ENCODE assay signal across 19 cellular contexts in genomic region chr3:78517932-78518331, GRCh38.
DNase-seq lines count a peak whose midpoint lies in the region; ATAC-seq, FAIRE-seq and TF ChIP-seq lines count a peak whose summit lies in the region.
"Had no signal": no experiment of that assay in that cellular context is flagged by ENCODE, and none has a peak within 500 bp of the region (broad histone marks: within the 10 kb centered on the region; RNA-seq: fewer than 3 reads in every experiment).

No MANE protein-coding gene starts in this region.

- H3K4me2 ChIP-seq in smooth muscle cell = no peak overlapping the region
- H3K4me2 ChIP-seq: GM23338 had no signal

- H3K27me3 Mint-ChIP-seq in nephron progenitor cell (ENCODE audit: low read depth, poor library complexity) (no peaks in the 10 kb centered on the region), WTC11 (ENCODE audit: low read depth) (no peaks in the 10 kb centered on the region), endothelial cell (ENCODE audit: unreplicated experiment) (no peaks in the 10 kb centered on the region)
- H3K27me3 Mint-ChIP-seq: B cell; CD4-positive, alpha-beta T cell had no signal

- no peaks in the 10 kb centered on the region for H4K20me1 ChIP-seq in smooth muscle cell (ENCODE audit: low read depth)

- no peak overlapping the region for H3K9ac ChIP-seq in smooth muscle cell (ENCODE audit: low read depth)
- H3K9ac ChIP-seq in kidney (ENCODE audit: low read length in 2 of 2) = no peak overlapping the region

- peak overlapping the region; percentile 34 for H2AFZ ChIP-seq in smooth muscle cell (ENCODE audit: low read depth)
- H2AFZ ChIP-seq: GM23338 had no signal

- peaks cover 31% of the 10 kb centered on the region for H3K4me1 Mint-ChIP-seq in nephron progenitor cell
- peaks cover 13% of the 10 kb centered on the region for H3K4me1 Mint-ChIP-seq in WTC11
- H3K4me1 Mint-ChIP-seq in endothelial cell (ENCODE audit: unreplicated experiment) = no peaks in the 10 kb centered on the region
- H3K4me1 Mint-ChIP-seq: B cell had no signal

- H3K4me3 ChIP-seq in fibroblast of villous mesenchyme (ENCODE audit: low read depth, low read length) (no peak overlapping the region), smooth muscle cell (no peak overlapping the region), kidney (ENCODE audit: low read length in 2 of 2) (no peak overlapping the region)
- H3K4me3 ChIP-seq: GM23338 had no signal

- POLR2A ChIA-PET in WTC11 (lab: Charles Lee) = no interaction called here

- H3K36me3 ChIP-seq in smooth muscle cell (ENCODE audit: low read depth) = no peaks in the 10 kb centered on the region
- no peaks in the 10 kb centered on the region for H3K36me3 ChIP-seq in kidney (ENCODE audit: control insufficient read depth in 1 of 2, insufficient read depth in 2 of 2, low read length in 2 of 2)

- peak; percentile 1 for DNase-seq in NCI-H2227 (lab: John Stamatoyannopoulos, UW; ENCODE audit: unreplicated experiment)
- no peak for DNase-seq in NCI-H2227 treated with DMSO at 0.1 percent for 48 hours (lab: John Stamatoyannopoulos, UW)
- DNase-seq in fibroblast of villous mesenchyme (ENCODE audit: low read depth) = peak; percentile 16
- DNase-seq in nephron progenitor cell = no peak
- no peak for DNase-seq in smooth muscle cell (lab: John Stamatoyannopoulos, UW; ENCODE audit: unreplicated experiment)
- no peak for DNase-seq in WTC11 (ENCODE audit: low spot score)
- DNase-seq in endothelial cell (ENCODE audit: low spot score) = no peak
- DNase-seq in kidney = no peak
- DNase-seq: ACHN; C1 segment of cervical spinal cord; CD4-positive, alpha-beta T cell; DMS153; DMS79 treated with DMSO at 0.1 percent for 48 hours; EL; GDM1; H7 had no signal

- WGBS in smooth muscle cell (ENCODE audit: low lambda C conversion rate) = 77% methylated on average over 1 of the region's 1 CpG

- H3K27ac ChIP-seq in smooth muscle cell (ENCODE audit: low read depth) = no peak overlapping the region
- no peak overlapping the region for H3K27ac ChIP-seq in kidney (ENCODE audit: low read depth in 2 of 2, low read length in 2 of 2)

- H3K36me3 Mint-ChIP-seq in nephron progenitor cell (ENCODE audit: low read depth) = no peaks in the 10 kb centered on the region
- H3K36me3 Mint-ChIP-seq in WTC11 = peaks cover 5% of the 10 kb centered on the region; the same call in 1 of the 2 replicates
- H3K36me3 Mint-ChIP-seq in endothelial cell (ENCODE audit: low read depth, unreplicated experiment) = no peaks in the 10 kb centered on the region

- H3K4me1 ChIP-seq in smooth muscle cell (ENCODE audit: low read depth) (no peaks in the 10 kb centered on the region), kidney (ENCODE audit: control insufficient read depth in 1 of 2, insufficient read depth in 1 of 2, low read depth in 1 of 2, low read length in 2 of 2) (no peaks in the 10 kb centered on the region)

- intact Hi-C loops in kidney (cut with DNase I) = no loop called here

- no peaks in the 10 kb centered on the region for H3K79me2 ChIP-seq in smooth muscle cell (ENCODE audit: low read depth)

- H3K27ac Mint-ChIP-seq in nephron progenitor cell = peak overlapping the region; percentile 98
- no peak overlapping the region for H3K27ac Mint-ChIP-seq in WTC11
- no peak overlapping the region for H3K27ac Mint-ChIP-seq in endothelial cell (ENCODE audit: unreplicated experiment)
- H3K27ac Mint-ChIP-seq: B cell; CD4-positive, alpha-beta T cell; GM23338 had no signal

- H3K4me3 Mint-ChIP-seq in nephron progenitor cell (peak overlapping the region; percentile 32), WTC11 (no peak overlapping the region), endothelial cell (ENCODE audit: unreplicated experiment) (no peak overlapping the region)
- H3K4me3 Mint-ChIP-seq: B cell; CD4-positive, alpha-beta T cell; GM23338 had no signal

- no peaks in the 10 kb centered on the region for H3K9me3 ChIP-seq in smooth muscle cell (replicated peaks; ENCODE audit: low read depth)
- H3K9me3 ChIP-seq in kidney (ENCODE audit: control insufficient read depth in 1 of 2, low read length in 2 of 2) = no peaks in the 10 kb centered on the region

- H3K9me3 Mint-ChIP-seq in nephron progenitor cell (peaks cover 7% of the 10 kb centered on the region), WTC11 (peaks cover 12% of the 10 kb centered on the region), endothelial cell (ENCODE audit: unreplicated experiment) (no peaks in the 10 kb centered on the region)
- H3K9me3 Mint-ChIP-seq: GM23338 had no signal

- CTCF ChIA-PET in WTC11 (lab: Charles Lee) = no interaction called here

- no peak for FAIRE-seq in kidney (lab: Jason Lieb, UNC)
- FAIRE-seq: GM12892 had no signal

- ATAC-seq in WTC11 = no peak
- ATAC-seq: GM23338 had no signal

- no peaks in the 10 kb centered on the region for H3K27me3 ChIP-seq in smooth muscle cell (ENCODE audit: low read depth)

- no peaks in the 10 kb centered on the region for H3F3A ChIP-seq in smooth muscle cell (ENCODE audit: low read depth)

- TF ChIP-seq CTCF in fibroblast of villous mesenchyme (IDR thresholded peaks at IDR 0.05; ENCODE audit: insufficient read depth, low read depth, low read length) (no peak), nephron progenitor cell (IDR thresholded peaks at IDR 0.05) (no peak), smooth muscle cell (IDR thresholded peaks at IDR 0.05; ENCODE audit: borderline replicate concordance, insufficient read depth, poor library complexity, severe bottlenecking) (no peak), WTC11 (IDR thresholded peaks at IDR 0.05) (no peak), endothelial cell (IDR thresholded peaks at IDR 0.05; ENCODE audit: unreplicated experiment) (no peak), kidney (IDR thresholded peaks at IDR 0.05; ENCODE audit: borderline replicate concordance, extremely low read depth, insufficient read depth) (no peak)

TF ChIP-seq in WTC11, 78 proteins besides CTCF, POLR2A, EP300 and RAD21 (continues in another document):
- TF ChIP-seq E2F1 (CRISPR knock-in tag; IDR thresholded peaks at IDR 0.05) (no peak), ETV6 (CRISPR knock-in tag; IDR thresholded peaks at IDR 0.05) (no peak), TEAD1 (CRISPR knock-in tag; IDR thresholded peaks at IDR 0.05) (no peak), MXD4 (CRISPR knock-in tag; IDR thresholded peaks at IDR 0.05; ENCODE audit: borderline replicate concordance) (no peak), ZNF396 (CRISPR knock-in tag; IDR thresholded peaks at IDR 0.05; ENCODE audit: borderline replicate concordance) (no peak), FOXJ3 (CRISPR knock-in tag; IDR thresholded peaks at IDR 0.05; ENCODE audit: borderline replicate concordance) (no peak), NR1H2 (CRISPR knock-in tag; IDR thresholded peaks at IDR 0.05) (no peak), HMGA2 (CRISPR knock-in tag; IDR thresholded peaks at IDR 0.05) (no peak), AFF4 (CRISPR knock-in tag; IDR thresholded peaks at IDR 0.05; ENCODE audit: borderline replicate concordance) (no peak), ZMAT4 (CRISPR knock-in tag; IDR thresholded peaks at IDR 0.05) (no peak)

Comparison
In these comparisons a context has a peak if more than half of its experiments do, and no peak if none do; other contexts are left out.
1. DNase-seq: peak in NCI-H2227 (single experiment) and fibroblast of villous mesenchyme (single experiment); none in NCI-H2227 treated with DMSO at 0.1 percent for 48 hours (single experiment), nephron progenitor cell (single experiment), smooth muscle cell (single experiment), WTC11 (single experiment), endothelial cell (single experiment) and kidney (single experiment).